Comparison of ENCODE assay signal across 36 cellular contexts in genomic region chr1:40810915-40811314, GRCh38. TPM values are rescaled to one million over a fixed set of nuclear protein-coding genes. Genes with fewer than 3 reads are reported as not detected.
"Had no signal": no experiment of that assay in that cellular context is flagged by ENCODE, and none has a peak within 500 bp of the region (broad histone marks: within the 10 kb centered on the region; RNA-seq: fewer than 3 reads in every experiment).

No MANE protein-coding gene starts in this region.

- H3K9me3 Mint-ChIP-seq: activated B cell treated with CpG ODN at 0.5 μM for 24 hours; activated CD4-positive, alpha-beta memory T cell treated with anti-CD3 and anti-CD28 coated beads, Interleukin-2, amount 10 ng/mL, durations not matched to agents 7 days and 5 days; activated naive CD4-positive, alpha-beta T cell treated with anti-CD3 and anti-CD28 coated beads, Interleukin-2, amount 50 U/mL, for 24 hours; activated naive CD8-positive, alpha-beta T cell treated with anti-CD3 and anti-CD28 coated beads, Interleukin-2, amount 10 ng/mL, durations not matched to agents 7 days and 5 days; activated T-helper 2 cell treated with anti-CD3 and anti-CD28 coated beads, Interferon-gamma antibody, Interleukin-2, Interleukin-4, amounts not matched to agents 10 μg/mL and 5 μg/mL and 100 μg/mL, durations not matched to agents 14 hours and 24 hours and 36 hours; central memory CD8-positive, alpha-beta T cell; T-cell had no signal

- H3K27me3 Mint-ChIP-seq: activated B cell treated with CpG ODN at 0.5 μM for 24 hours; activated naive CD4-positive, alpha-beta T cell treated with anti-CD3 and anti-CD28 coated beads, Interleukin-2, amount 50 U/mL, for 24 hours; activated naive CD8-positive, alpha-beta T cell treated with anti-CD3 and anti-CD28 coated beads, Interleukin-2, amount 10 ng/mL, durations not matched to agents 7 days and 5 days; T-cell had no signal

- H3K27ac Mint-ChIP-seq: activated B cell treated with CpG ODN at 0.5 μM for 24 hours; activated CD4-positive, alpha-beta memory T cell treated with anti-CD3 and anti-CD28 coated beads, Interleukin-2, amount 10 ng/mL, durations not matched to agents 7 days and 5 days; activated CD8-positive, alpha-beta memory T cell treated with anti-CD3 and anti-CD28 coated beads, Interleukin-2, amount 10 ng/mL, durations not matched to agents 7 days and 5 days; activated naive CD4-positive, alpha-beta T cell treated with anti-CD3 and anti-CD28 coated beads, Interleukin-2, amount 50 U/mL, for 24 hours; activated T-cell treated with anti-CD3 and anti-CD28 coated beads, Interleukin-2, amount 50 U/mL, for 72 hours; T-cell had no signal

- DNase-seq: activated B cell treated with CpG ODN at 0.5 μM for 24 hours; activated CD4-positive, alpha-beta memory T cell treated with anti-CD3 and anti-CD28 coated beads, Interleukin-2, amount 10 ng/mL, durations not matched to agents 7 days and 5 days; activated CD4-positive, alpha-beta T cell treated with anti-CD3 and anti-CD28 coated beads for 4 hours; activated CD4-positive, CD25-positive, alpha-beta regulatory T cell treated with anti-CD3 and anti-CD28 coated beads, Interleukin-2, amount 50 U/mL, for 72 hours; activated CD8-positive, alpha-beta memory T cell treated with anti-CD3 and anti-CD28 coated beads for 24 hours; activated CD8-positive, alpha-beta memory T cell treated with anti-CD3 and anti-CD28 coated beads, Interleukin-2, amount 10 ng/mL, durations not matched to agents 7 days and 5 days; activated gamma-delta T cell; activated naive CD4-positive, alpha-beta T cell treated with Interleukin-2 at 50 U/mL for 16 hours; activated naive CD8-positive, alpha-beta T cell treated with anti-CD3 and anti-CD28 coated beads, Interleukin-2, amount 10 ng/mL, durations not matched to agents 7 days and 5 days; activated T-cell treated with anti-CD3 and anti-CD28 coated beads, Interleukin-2, amount 50 U/mL, for 1 hour; activated T-cell treated with anti-CD3 and anti-CD28 coated beads, Interleukin-2, amount 50 U/mL, for 72 hours; amygdala; NCI-H1105; NCI-H1417 treated with DMSO at 0.1 percent for 48 hours; NCI-H187 treated with DMSO at 0.1 percent for 48 hours; NCI-H2081; NCI-H2171 treated with DMSO at 0.1 percent for 48 hours; NCI-H2227 treated with DMSO at 0.1 percent for 48 hours; NCI-H446; NCI-H510A treated with DMSO at 0.1 percent for 48 hours; NCI-H526 treated with DMSO at 0.1 percent for 48 hours; NCI-H774; NK-92 treated with Interleukin-12 subunit alpha and Interleukin-12 subunit beta, amount 100 ng/mL, for 24 hours; PC-3; Peyer's patch; RPMI8226; SHP77 treated with DMSO at 0.1 percent for 48 hours; T-cell; T-helper 2 cell; T-helper 9 cell had no signal

- ATAC-seq: activated CD8-positive, alpha-beta memory T cell treated with anti-CD3 and anti-CD28 coated beads, Interleukin-2, amount 10 ng/mL, durations not matched to agents 7 days and 5 days; activated T-cell treated with anti-CD3 and anti-CD28 coated beads, Interleukin-2, amount 50 U/mL, for 72 hours; PC-3; SK-N-SH treated with all-trans-retinoic acid at 6 μM for 48 hours; T-cell had no signal

- H3K9me3 ChIP-seq: ascending aorta, Peyer's patch had no signal

- H3K36me3 Mint-ChIP-seq: activated CD8-positive, alpha-beta memory T cell treated with anti-CD3 and anti-CD28 coated beads, Interleukin-2, amount 10 ng/mL, durations not matched to agents 7 days and 5 days; activated naive CD4-positive, alpha-beta T cell treated with anti-CD3 and anti-CD28 coated beads, Interleukin-2, amount 50 U/mL, for 24 hours; activated naive CD8-positive, alpha-beta T cell treated with anti-CD3 and anti-CD28 coated beads, Interleukin-2, amount 10 ng/mL, durations not matched to agents 7 days and 5 days; T-cell had no signal

- H3K4me3 Mint-ChIP-seq: activated B cell treated with CpG ODN at 0.5 μM for 24 hours; activated CD4-positive, alpha-beta memory T cell treated with anti-CD3 and anti-CD28 coated beads, Interleukin-2, amount 10 ng/mL, durations not matched to agents 7 days and 5 days; activated CD8-positive, alpha-beta memory T cell treated with anti-CD3 and anti-CD28 coated beads, Interleukin-2, amount 10 ng/mL, durations not matched to agents 7 days and 5 days; activated naive CD4-positive, alpha-beta T cell treated with anti-CD3 and anti-CD28 coated beads, Interleukin-2, amount 50 U/mL, for 24 hours; activated naive CD8-positive, alpha-beta T cell treated with anti-CD3 and anti-CD28 coated beads, Interleukin-2, amount 10 ng/mL, durations not matched to agents 7 days and 5 days; central memory CD8-positive, alpha-beta T cell; T-cell had no signal

RNA-seq across cellular contexts. Expression of gene KCNQ4, which starts 27.3 kb away (rescaled TPM):
- total RNA-seq: MCF 10A had no signal
